11 cellular contexts compared by ENCODE assay signal in the genomic region with DNA sequence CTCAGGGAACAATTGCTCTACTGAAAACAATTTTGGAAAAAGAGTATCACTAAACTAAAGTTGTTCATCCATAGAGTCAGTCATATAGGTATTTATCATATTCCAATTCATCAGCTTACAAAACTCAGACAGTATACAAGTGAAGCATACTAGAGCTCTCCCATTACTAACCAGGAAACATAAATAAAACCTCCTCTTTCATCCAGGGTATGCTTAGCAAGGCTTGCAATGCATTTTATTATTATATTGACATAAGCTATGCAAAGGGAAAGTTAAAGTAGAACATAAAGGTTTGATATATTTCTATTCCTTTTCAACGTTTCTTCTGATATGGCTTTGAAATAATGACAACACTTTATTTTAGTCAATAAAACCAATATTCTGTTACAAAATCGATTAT.
"Had no signal": no experiment of that assay in that cellular context is flagged by ENCODE, and none has a peak within 500 bp of the region (broad histone marks: within the 10 kb centered on the region; RNA-seq: fewer than 3 reads in every experiment).

No MANE protein-coding gene starts in this region.

- H3K9me3 Mint-ChIP-seq: GM23338, H9, HFFc6 had no signal

- H3K4me1 Mint-ChIP-seq: GM23338, H9 had no signal

- H3K27ac ChIP-seq: GM23248 had no signal

- H3K4me1 ChIP-seq: HAP-1 had no signal

- DNase-seq: GM23248, GOT3, H7, H9, HCEC 1CT, HFFc6 had no signal

- H3K4me3 Mint-ChIP-seq: GM23338, H9, HFFc6 had no signal

- H3K27ac Mint-ChIP-seq: GM23338, H9, HFFc6 had no signal

- H3K4me3 ChIP-seq: GM23248, GM23338, HAP-1 had no signal

- FAIRE-seq: H1, H54 had no signal

- H3K36me3 ChIP-seq: HAP-1 had no signal

- H3K9me3 ChIP-seq: HAP-1 had no signal

- ATAC-seq: GM23338, HCT116 had no signal
